Comparison of ENCODE assay signal across 14 cellular contexts in the genomic region with DNA sequence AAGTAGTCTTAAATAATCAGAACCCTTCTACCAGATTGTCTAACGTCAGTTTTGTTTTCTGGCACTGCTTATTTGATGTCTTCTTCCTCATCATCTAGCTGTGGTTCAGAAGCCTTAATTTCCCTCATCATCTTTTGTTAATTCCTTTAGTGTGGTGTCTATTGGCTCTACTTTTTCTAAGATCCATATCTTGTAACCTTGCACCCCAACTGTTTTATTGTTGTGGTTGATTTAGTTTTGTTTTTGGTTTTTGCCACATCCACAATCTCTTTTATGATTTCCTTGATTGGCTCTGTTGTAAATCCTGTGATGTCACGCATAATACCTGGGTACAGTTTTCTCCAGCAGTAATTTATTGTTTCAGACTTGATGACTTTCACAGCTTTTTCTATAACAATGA.
DNase-seq lines count a peak whose midpoint lies in the region; ATAC-seq and TF ChIP-seq lines count a peak whose summit lies in the region.
"Had no signal": no experiment of that assay in that cellular context is flagged by ENCODE, and none has a peak within 500 bp of the region (broad histone marks: within the 10 kb centered on the region; RNA-seq: fewer than 3 reads in every experiment).

No MANE protein-coding gene starts in this region.

- ATAC-seq in activated naive CD8-positive, alpha-beta T cell treated with anti-CD3 and anti-CD28 coated beads, Interleukin-2, amount 10 ng/mL, durations not matched to agents 7 days and 5 days (ENCODE audit: low read depth), result peak; percentile 61
- peak; percentile 52 for ATAC-seq in CD8-positive, alpha-beta T cell
- no peak for ATAC-seq in HG02623 (IDR thresholded peaks at IDR 0.05; ENCODE audit: unreplicated experiment)

- H3K36me3 Mint-ChIP-seq in activated naive CD8-positive, alpha-beta T cell treated with anti-CD3 and anti-CD28 coated beads, Interleukin-2, amount 10 ng/mL, durations not matched to agents 7 days and 5 days, result no peaks in the 10 kb centered on the region
- no peaks in the 10 kb centered on the region for H3K36me3 Mint-ChIP-seq in activated naive CD8-positive, alpha-beta T cell treated with anti-CD3 and anti-CD28 coated beads for 36 hours
- H3K36me3 Mint-ChIP-seq in CD8-positive, alpha-beta T cell, result no peaks in the 10 kb centered on the region
- H3K36me3 Mint-ChIP-seq: CD8-positive, alpha-beta memory T cell had no signal

- no peaks in the 10 kb centered on the region for H3K36me3 ChIP-seq in CD8-positive, alpha-beta T cell (ENCODE audit: insufficient read depth, low read length)
- H3K36me3 ChIP-seq: HAP-1 had no signal

- POLR2A ChIA-PET in activated naive CD8-positive, alpha-beta T cell treated with anti-CD3 and anti-CD28 coated beads, Interleukin-2, amount 10 ng/mL, durations not matched to agents 7 days and 5 days (lab: Charles Lee), result no interaction called here
- POLR2A ChIA-PET in CD8-positive, alpha-beta T cell (lab: Charles Lee), result no interaction called here

- H3K4me1 ChIP-seq in CD8-positive, alpha-beta T cell (ENCODE audit: insufficient read depth, low read length), result no peaks in the 10 kb centered on the region
- H3K4me1 ChIP-seq: HAP-1 had no signal

- no peak for TF ChIP-seq CTCF in CD8-positive, alpha-beta T cell (IDR thresholded peaks at IDR 0.05)

- peaks cover 19% of the 10 kb centered on the region for H3K27me3 Mint-ChIP-seq in activated naive CD8-positive, alpha-beta T cell treated with anti-CD3 and anti-CD28 coated beads, Interleukin-2, amount 10 ng/mL, durations not matched to agents 7 days and 5 days
- H3K27me3 Mint-ChIP-seq in activated naive CD8-positive, alpha-beta T cell treated with anti-CD3 and anti-CD28 coated beads for 36 hours, result no peaks in the 10 kb centered on the region
- H3K27me3 Mint-ChIP-seq in CD8-positive, alpha-beta T cell (ENCODE audit: low read depth), result no peaks in the 10 kb centered on the region

- H3K27me3 ChIP-seq in CD8-positive, alpha-beta T cell (ENCODE audit: insufficient read depth, low read length), result no peaks in the 10 kb centered on the region

- CTCF ChIA-PET in CD8-positive, alpha-beta T cell (lab: Charles Lee), result no interaction called here

- no peaks in the 10 kb centered on the region for H3K9me3 ChIP-seq in CD8-positive, alpha-beta T cell (ENCODE audit: low read length)
- H3K9me3 ChIP-seq: HAP-1 had no signal

- DNase-seq in activated naive CD8-positive, alpha-beta T cell treated with anti-CD3 and anti-CD28 coated beads, Interleukin-2, amount 10 ng/mL, durations not matched to agents 7 days and 5 days, result no peak
- no peak for DNase-seq in activated naive CD8-positive, alpha-beta T cell treated with anti-CD3 and anti-CD28 coated beads for 36 hours
- DNase-seq in CD8-positive, alpha-beta T cell, result no peak
- DNase-seq in Jurkat, Clone E6-1 (ENCODE audit: low read depth, low spot score), result peak; percentile 46
- no peak for DNase-seq in activated gamma-delta T cell (lab: John Stamatoyannopoulos, UW)
- DNase-seq: C1 segment of cervical spinal cord, DMS 273 treated with DMSO at 0.1 percent for 48 hours, DMS79, GF-D8, GOT3, HFFc6 had no signal

- no peak overlapping the region for H3K4me3 Mint-ChIP-seq in activated naive CD8-positive, alpha-beta T cell treated with anti-CD3 and anti-CD28 coated beads, Interleukin-2, amount 10 ng/mL, durations not matched to agents 7 days and 5 days
- no peak overlapping the region for H3K4me3 Mint-ChIP-seq in activated naive CD8-positive, alpha-beta T cell treated with anti-CD3 and anti-CD28 coated beads for 36 hours
- H3K4me3 Mint-ChIP-seq in CD8-positive, alpha-beta T cell, result no peak overlapping the region
- H3K4me3 Mint-ChIP-seq: CD8-positive, alpha-beta memory T cell; HFFc6 had no signal

- no peak overlapping the region for H3K27ac Mint-ChIP-seq in activated naive CD8-positive, alpha-beta T cell treated with anti-CD3 and anti-CD28 coated beads, Interleukin-2, amount 10 ng/mL, durations not matched to agents 7 days and 5 days
- no peak overlapping the region for H3K27ac Mint-ChIP-seq in activated naive CD8-positive, alpha-beta T cell treated with anti-CD3 and anti-CD28 coated beads for 36 hours
- no peak overlapping the region for H3K27ac Mint-ChIP-seq in CD8-positive, alpha-beta T cell
- H3K27ac Mint-ChIP-seq: CD8-positive, alpha-beta memory T cell; HFFc6 had no signal

- no peak overlapping the region for H3K27ac ChIP-seq in CD8-positive, alpha-beta T cell (ENCODE audit: low read depth, low read length)

- peaks cover 7% of the 10 kb centered on the region for H3K4me1 Mint-ChIP-seq in activated naive CD8-positive, alpha-beta T cell treated with anti-CD3 and anti-CD28 coated beads, Interleukin-2, amount 10 ng/mL, durations not matched to agents 7 days and 5 days
- H3K4me1 Mint-ChIP-seq in activated naive CD8-positive, alpha-beta T cell treated with anti-CD3 and anti-CD28 coated beads for 36 hours, result peaks cover 8% of the 10 kb centered on the region
- peaks cover 9% of the 10 kb centered on the region for H3K4me1 Mint-ChIP-seq in CD8-positive, alpha-beta T cell (ENCODE audit: low read depth)

- H3K4me3 ChIP-seq in CD8-positive, alpha-beta T cell (ENCODE audit: low read depth, low read length), result no peak overlapping the region
- no peak overlapping the region for H3K4me3 ChIP-seq in Jurkat, Clone E6-1 (ENCODE audit: low read length)
- H3K4me3 ChIP-seq: HAP-1 had no signal

- no peaks in the 10 kb centered on the region for H3K9me3 Mint-ChIP-seq in activated naive CD8-positive, alpha-beta T cell treated with anti-CD3 and anti-CD28 coated beads, Interleukin-2, amount 10 ng/mL, durations not matched to agents 7 days and 5 days
- no peaks in the 10 kb centered on the region for H3K9me3 Mint-ChIP-seq in activated naive CD8-positive, alpha-beta T cell treated with anti-CD3 and anti-CD28 coated beads for 36 hours
- H3K9me3 Mint-ChIP-seq in CD8-positive, alpha-beta T cell, result no peaks in the 10 kb centered on the region

- intact Hi-C loops in CD8-positive, alpha-beta T cell (cut with DNase I, micrococcal nuclease), result no loop called here
